Comparison of ENCODE assay signal across 20 cellular contexts in genomic region chr13:59487883-59488282, GRCh38.
"Had no signal": no experiment of that assay in that cellular context is flagged by ENCODE, and none has a peak within 500 bp of the region (broad histone marks: within the 10 kb centered on the region; RNA-seq: fewer than 3 reads in every experiment).

No MANE protein-coding gene starts in this region.

- H3K4me3 ChIP-seq: breast epithelium, sigmoid colon, spleen, testis had no signal

- H3K36me3 Mint-ChIP-seq: activated naive CD4-positive, alpha-beta T cell treated with anti-CD3 and anti-CD28 coated beads, Interleukin-2, amount 10 ng/mL, durations not matched to agents 7 days and 5 days; naive B cell; stimulated activated memory B cell treated with anti-CD40 and anti-IgM and Interleukin-4, amounts not matched to agents 10 μg/mL and 1 μg/mL and 100 μg/mL, for 72 hours; type B pancreatic cell had no signal

- H3K9me3 Mint-ChIP-seq: activated naive CD4-positive, alpha-beta T cell treated with anti-CD3 and anti-CD28 coated beads, Interleukin-2, amount 10 ng/mL, durations not matched to agents 7 days and 5 days; activated naive CD8-positive, alpha-beta T cell treated with anti-CD3 and anti-CD28 coated beads, Interleukin-2, amount 50 U/mL, for 24 hours; effector memory CD8-positive, alpha-beta T cell; type B pancreatic cell had no signal

- H3K27me3 ChIP-seq: breast epithelium, sigmoid colon, spleen, testis had no signal

- H3K4me3 Mint-ChIP-seq: activated naive CD4-positive, alpha-beta T cell treated with anti-CD3 and anti-CD28 coated beads, Interleukin-2, amount 10 ng/mL, durations not matched to agents 7 days and 5 days; activated naive CD8-positive, alpha-beta T cell treated with anti-CD3 and anti-CD28 coated beads, Interleukin-2, amount 50 U/mL, for 24 hours; effector memory CD8-positive, alpha-beta T cell; naive B cell; stimulated activated memory B cell treated with anti-CD40 and anti-IgM and Interleukin-4, amounts not matched to agents 10 μg/mL and 1 μg/mL and 100 μg/mL, for 72 hours; type B pancreatic cell had no signal

- H3K27ac ChIP-seq: breast epithelium, epithelial cell of prostate, sigmoid colon, testis had no signal

- DNase-seq: activated CD4-positive, alpha-beta T cell treated with anti-CD3 and anti-CD28 coated beads for 1 hour; activated CD8-positive, alpha-beta memory T cell treated with anti-CD3 and anti-CD28 coated beads for 24 hours; activated CD8-positive, alpha-beta memory T cell treated with anti-CD3 and anti-CD28 coated beads, Interleukin-2, amount 50 U/mL, for 48 hours; activated effector memory CD4-positive, alpha-beta T cell treated with Interleukin-2 at 50 U/mL for 16 hours; activated naive CD4-positive, alpha-beta T cell treated with anti-CD3 and anti-CD28 coated beads, Interleukin-2, amount 10 ng/mL, durations not matched to agents 7 days and 5 days; activated naive CD8-positive, alpha-beta T cell treated with anti-CD3 and anti-CD28 coated beads, Interleukin-2, amount 50 U/mL, for 24 hours; activated T-cell treated with anti-CD3 and anti-CD28 coated beads, Interleukin-2, amount 50 U/mL, for 48 hours; anterior cingulate cortex; effector memory CD8-positive, alpha-beta T cell; left ventricle myocardium superior; naive B cell; sigmoid colon; spleen; stimulated activated CD4-positive, alpha-beta T cell treated with anti-CD3 and anti-CD28 coated beads, Interleukin-4, amount 100 ng/mL, for 4 hours; T-helper 9 cell; testis had no signal

- H3K27me3 Mint-ChIP-seq: activated naive CD4-positive, alpha-beta T cell treated with anti-CD3 and anti-CD28 coated beads, Interleukin-2, amount 10 ng/mL, durations not matched to agents 7 days and 5 days; stimulated activated memory B cell treated with anti-CD40 and anti-IgM and Interleukin-4, amounts not matched to agents 10 μg/mL and 1 μg/mL and 100 μg/mL, for 72 hours had no signal

- H3K36me3 ChIP-seq: breast epithelium, sigmoid colon, spleen had no signal

- H3K9me3 ChIP-seq: breast epithelium, sigmoid colon, spleen, testis had no signal

- ATAC-seq: activated naive CD8-positive, alpha-beta T cell treated with anti-CD3 and anti-CD28 coated beads, Interleukin-2, amount 50 U/mL, for 24 hours; effector memory CD8-positive, alpha-beta T cell; left ventricle myocardium superior; stimulated activated memory B cell treated with anti-CD40 and anti-IgM and Interleukin-4, amounts not matched to agents 10 μg/mL and 1 μg/mL and 100 μg/mL, for 72 hours had no signal

- H3K27ac Mint-ChIP-seq: activated naive CD4-positive, alpha-beta T cell treated with anti-CD3 and anti-CD28 coated beads, Interleukin-2, amount 10 ng/mL, durations not matched to agents 7 days and 5 days; activated naive CD8-positive, alpha-beta T cell treated with anti-CD3 and anti-CD28 coated beads, Interleukin-2, amount 50 U/mL, for 24 hours; effector memory CD8-positive, alpha-beta T cell; stimulated activated memory B cell treated with anti-CD40 and anti-IgM and Interleukin-4, amounts not matched to agents 10 μg/mL and 1 μg/mL and 100 μg/mL, for 72 hours; type B pancreatic cell had no signal

- H3K4me1 Mint-ChIP-seq: activated naive CD4-positive, alpha-beta T cell treated with anti-CD3 and anti-CD28 coated beads, Interleukin-2, amount 10 ng/mL, durations not matched to agents 7 days and 5 days; activated naive CD8-positive, alpha-beta T cell treated with anti-CD3 and anti-CD28 coated beads, Interleukin-2, amount 50 U/mL, for 24 hours; naive B cell; stimulated activated memory B cell treated with anti-CD40 and anti-IgM and Interleukin-4, amounts not matched to agents 10 μg/mL and 1 μg/mL and 100 μg/mL, for 72 hours had no signal

- H3K4me1 ChIP-seq: breast epithelium had no signal
